Comparison of ENCODE assay signal across 24 cellular contexts in the genomic region with DNA sequence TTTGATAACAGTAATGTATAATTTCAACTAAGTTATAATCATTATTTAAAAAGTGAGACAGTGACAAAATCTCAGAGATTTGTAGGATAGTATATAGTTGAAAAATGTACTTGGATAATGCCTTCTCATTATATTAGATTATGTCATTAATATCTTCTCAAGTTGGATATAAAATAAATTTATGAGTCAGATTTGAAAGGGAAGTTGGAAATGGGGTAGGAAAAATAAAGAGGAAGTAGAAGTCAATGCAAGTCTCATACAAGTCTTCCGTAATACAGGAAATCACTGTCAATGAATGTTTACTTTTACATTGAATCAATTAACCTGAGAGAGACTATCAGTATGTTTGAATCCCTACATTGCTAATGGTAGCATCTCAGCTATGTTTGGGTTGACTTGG.
"Had no signal": no experiment of that assay in that cellular context is flagged by ENCODE, and none has a peak within 500 bp of the region (broad histone marks: within the 10 kb centered on the region; RNA-seq: fewer than 3 reads in every experiment).

No MANE protein-coding gene starts in this region.

- ATAC-seq: activated CD4-positive, alpha-beta T cell treated with anti-CD3 and anti-CD28 coated beads for 36 hours; activated T-helper 17 cell treated with anti-CD3 and anti-CD28 coated beads, Interleukin-2, amount 50 U/mL, for 72 hours; T-helper 17 cell had no signal

- DNase-seq: activated CD4-positive, alpha-beta memory T cell treated with anti-CD3 and anti-CD28 coated beads, Interleukin-2, amount 10 ng/mL, durations not matched to agents 7 days and 5 days; activated CD4-positive, alpha-beta T cell treated with anti-CD3 and anti-CD28 coated beads for 36 hours; activated CD4-positive, alpha-beta T cell treated with anti-CD3 and anti-CD28 coated beads, Interleukin-2, amount 50 U/mL, for 1 hour; activated gamma-delta T cell; activated naive CD4-positive, alpha-beta T cell treated with anti-CD3 and anti-CD28 coated beads for 36 hours; activated T-cell treated with anti-CD3 and anti-CD28 coated beads for 4 hours; activated T-cell treated with anti-CD3 and anti-CD28 coated beads, Interleukin-2, amount 50 U/mL, for 48 hours; amygdala; cortex of kidney; Karpas-422; MM.1S; NCI-H1105; NCI-H1436; NCI-H1694 treated with DMSO at 0.1 percent for 48 hours; NCI-H2029 treated with DMSO at 0.1 percent for 48 hours; NCI-H510A treated with DMSO at 0.1 percent for 48 hours; NCI-H69; NK-92 treated with Interleukin-12 subunit alpha and Interleukin-12 subunit beta, amount 100 ng/mL, for 24 hours; SJCRH30; SK-N-SH; T-helper 17 cell; T-helper 9 cell; WERI-Rb-1 had no signal
